ENCODE assay signal across 8 cellular contexts in genomic region chr1:159925713-159926066, GRCh38. TPM values are rescaled to one million over a fixed set of nuclear protein-coding genes. Genes with fewer than 3 reads are reported as not detected.
DNase-seq lines count a peak whose midpoint lies in the region; ATAC-seq and TF ChIP-seq lines count a peak whose summit lies in the region.

No MANE protein-coding gene starts in this region.

- H3K9me3 Mint-ChIP-seq in brain = no peaks in the 10 kb centered on the region
- no peaks in the 10 kb centered on the region for H3K9me3 Mint-ChIP-seq in memory B cell

- ATAC-seq in GM19351 (IDR thresholded peaks at IDR 0.05; ENCODE audit: unreplicated experiment) = peak; percentile 1
- no peak for ATAC-seq in memory B cell (ENCODE audit: low read depth)
- ATAC-seq in GM19467 (IDR thresholded peaks at IDR 0.05; ENCODE audit: unreplicated experiment) = no peak

- peaks cover 18% of the 10 kb centered on the region for H3K27me3 ChIP-seq in HUES48 (ENCODE audit: control insufficient read depth, insufficient read depth, low read length)

- no peaks in the 10 kb centered on the region for H3K9me3 ChIP-seq in HUES48 (ENCODE audit: control insufficient read depth, insufficient read depth, low read length)

- DNase-seq in AG09309 (ENCODE audit: low read depth) (no peak), memory B cell (ENCODE audit: low spot score in 2 of 2) (no peak), NCI-H524 treated with DMSO at 0.1 percent for 48 hours (lab: John Stamatoyannopoulos, UW) (no peak), activated gamma-delta T cell (lab: John Stamatoyannopoulos, UW) (no peak)

- peaks cover 5% of the 10 kb centered on the region for H3K36me3 Mint-ChIP-seq in brain
- peaks cover 7% of the 10 kb centered on the region for H3K36me3 Mint-ChIP-seq in memory B cell

- H3K4me1 ChIP-seq in HUES48 (ENCODE audit: control insufficient read depth, insufficient read depth, low read length) = peaks cover 20% of the 10 kb centered on the region

- peak overlapping the region; percentile 73 for H3K4me3 ChIP-seq in AG09309 (ENCODE audit: control insufficient read depth, low read depth, low read length)
- peak overlapping the region; percentile 66 for H3K4me3 ChIP-seq in HUES48 (ENCODE audit: low read depth, low read length)

- H3K36me3 ChIP-seq in HUES48 (ENCODE audit: control insufficient read depth, insufficient read depth, low read length) = peaks cover 29% of the 10 kb centered on the region

- TF ChIP-seq CTCF in AG09309 (IDR thresholded peaks at IDR 0.05; ENCODE audit: control insufficient read depth, insufficient read depth, low read depth, low read length, missing control alignments) = no peak
- TF ChIP-seq CTCF in brain (conservative IDR thresholded peaks at IDR 0.05) = no peak

- peak overlapping the region; percentile 72 to 92 (median 89) for H3K27ac Mint-ChIP-seq in brain
- H3K27ac Mint-ChIP-seq in memory B cell = peak overlapping the region; percentile 100

- H3K27ac ChIP-seq in HUES48 (ENCODE audit: low read depth, low read length) = peak overlapping the region; percentile 63

- peak overlapping the region; percentile 88 to 95 (median 94) for H3K4me3 Mint-ChIP-seq in brain
- H3K4me3 Mint-ChIP-seq in memory B cell = peak overlapping the region; percentile 89

- H3K4me1 Mint-ChIP-seq in brain (peaks cover 51% of the 10 kb centered on the region), memory B cell (peaks cover 47% of the 10 kb centered on the region)

- no peak overlapping the region for H3K9ac ChIP-seq in HUES48 (ENCODE audit: low read depth, low read length)

- H3K27me3 Mint-ChIP-seq in brain (peaks cover 8% of the 10 kb centered on the region), memory B cell (no peaks in the 10 kb centered on the region)

RNA-seq across cellular contexts. Expression of gene TAGLN2, which starts 0.4 kb away (rescaled TPM):
- 825 TPM for polyA plus RNA-seq in brain (ENCODE audit: insufficient read depth, low read depth, low replicate concordance)

RNA-seq across cellular contexts. Expression of gene IGSF9, which starts 19.7 kb away (rescaled TPM):
- 43.9 TPM for polyA plus RNA-seq in brain (ENCODE audit: insufficient read depth, low read depth, low replicate concordance)

RNA-seq across cellular contexts. Expression of gene CFAP45, which starts 25.7 kb away (rescaled TPM):
- polyA plus RNA-seq in brain (ENCODE audit: insufficient read depth, low read depth, low replicate concordance) = 0.98 TPM

RNA-seq across cellular contexts. Expression of gene SLAMF9, which starts 28.3 kb away (rescaled TPM):
- not detected for polyA plus RNA-seq in brain (ENCODE audit: insufficient read depth, low read depth, low replicate concordance)
